8 cellular contexts compared by ENCODE assay signal in the genomic region with DNA sequence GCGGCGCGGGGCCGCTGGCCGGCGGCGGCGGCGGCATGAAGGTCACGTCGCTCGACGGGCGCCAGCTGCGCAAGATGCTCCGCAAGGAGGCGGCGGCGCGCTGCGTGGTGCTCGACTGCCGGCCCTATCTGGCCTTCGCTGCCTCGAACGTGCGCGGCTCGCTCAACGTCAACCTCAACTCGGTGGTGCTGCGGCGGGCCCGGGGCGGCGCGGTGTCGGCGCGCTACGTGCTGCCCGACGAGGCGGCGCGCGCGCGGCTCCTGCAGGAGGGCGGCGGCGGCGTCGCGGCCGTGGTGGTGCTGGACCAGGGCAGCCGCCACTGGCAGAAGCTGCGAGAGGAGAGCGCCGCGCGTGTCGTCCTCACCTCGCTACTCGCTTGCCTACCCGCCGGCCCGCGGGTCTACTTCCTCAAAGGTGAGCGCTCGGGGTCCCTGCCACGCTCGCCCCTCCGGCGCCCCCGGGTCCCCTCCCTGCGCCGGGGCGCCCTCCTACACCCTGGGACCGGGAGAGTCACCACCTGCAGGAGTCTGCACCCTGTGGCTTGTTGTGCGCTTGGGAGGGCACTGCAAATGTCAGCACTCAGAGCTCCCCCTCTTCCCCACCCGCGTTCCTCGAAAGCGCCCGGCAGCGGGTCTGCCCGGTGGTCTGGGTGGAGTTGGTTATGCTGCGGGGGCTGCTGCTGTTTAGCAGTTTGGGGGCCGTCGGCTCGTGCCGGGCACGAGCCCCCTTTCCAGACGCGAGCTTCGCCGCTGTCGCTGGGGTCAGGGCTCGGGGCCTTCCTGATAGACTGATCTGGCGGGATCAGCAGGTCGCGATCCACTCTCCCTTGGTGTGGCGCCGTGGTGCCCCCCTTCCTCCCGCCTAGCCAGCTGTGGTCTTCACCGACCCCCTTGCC. TPM values are rescaled to one million over a fixed set of nuclear protein-coding genes. Genes with fewer than 3 reads are reported as not detected.
DNase-seq lines count a peak whose midpoint lies in the region; ATAC-seq and TF ChIP-seq lines count a peak whose summit lies in the region.

No MANE protein-coding gene starts in this region.

- peaks cover 59% of the 10 kb centered on the region for H3K4me1 Mint-ChIP-seq in activated CD8-positive, alpha-beta memory T cell treated with anti-CD3 and anti-CD28 coated beads, Interleukin-2, amount 10 ng/mL, durations not matched to agents 7 days and 5 days
- peaks cover 51 to 74% (median 57%) of the 10 kb centered on the region in 3 donors for H3K4me1 Mint-ChIP-seq in naive B cell

- H3K4me1 ChIP-seq in HEK293 (ENCODE audit: control insufficient read depth, insufficient read depth, low read length) (peaks cover 32% of the 10 kb centered on the region), tibial artery (peaks cover 0 to 51% (median 22%) of the 10 kb centered on the region in 4 donors)

- peak; percentile 30 for ATAC-seq in activated CD8-positive, alpha-beta memory T cell treated with anti-CD3 and anti-CD28 coated beads, Interleukin-2, amount 10 ng/mL, durations not matched to agents 7 days and 5 days
- peak; percentile 36 for ATAC-seq in naive B cell (ENCODE audit: low read depth in 2 of 2)

- peak overlapping the region; percentile 99 for H3K4me3 Mint-ChIP-seq in activated CD8-positive, alpha-beta memory T cell treated with anti-CD3 and anti-CD28 coated beads, Interleukin-2, amount 10 ng/mL, durations not matched to agents 7 days and 5 days
- peak overlapping the region; percentile 79 to 94 (median 84) for H3K4me3 Mint-ChIP-seq in naive B cell

- H3K27me3 ChIP-seq in tibial artery = no peaks in the 10 kb centered on the region

- no peak for TF ChIP-seq CTCF in GM12875 (IDR thresholded peaks at IDR 0.05; ENCODE audit: borderline replicate concordance, insufficient read depth, low read depth, low read length)
- peak; percentile 60 for TF ChIP-seq CTCF in HEK293 (tag by site-specific recombination; IDR thresholded peaks at IDR 0.05)
- TF ChIP-seq CTCF in tibial artery (IDR thresholded peaks at IDR 0.05) = no peak

- CTCF ChIA-PET in HEK293 (lab: Yijun Ruan, JAX) = interaction anchor here (1.0 to 3.6 kb wide), 6 partner anchors 48 to 193 kb away, joined by 3 to 25 read pairs (median 4); partner anchors contain the start of gene SMNDC1
- CTCF ChIA-PET in activated CD8-positive, alpha-beta memory T cell treated with anti-CD3 and anti-CD28 coated beads, Interleukin-2, amount 10 ng/mL, durations not matched to agents 7 days and 5 days (lab: Charles Lee) = interaction anchor here (0.7 to 11.1 kb wide), 28 partner anchors 24 to 193 kb away, joined by 3 to 178 read pairs (median 4); partner anchors contain the start of genes SMC3 and SMNDC1

- intact Hi-C loops in tibial artery (cut with DNase I; ENCODE audit: low total_unique reads) = loop anchor here (5.0 kb wide), 1 partner anchor 191 kb away; no protein-coding TSS in a partner anchor

- H3K36me3 Mint-ChIP-seq in activated CD8-positive, alpha-beta memory T cell treated with anti-CD3 and anti-CD28 coated beads, Interleukin-2, amount 10 ng/mL, durations not matched to agents 7 days and 5 days = peaks cover 54% of the 10 kb centered on the region
- no peaks in the 10 kb centered on the region for H3K36me3 Mint-ChIP-seq in naive B cell

- H3K27me3 Mint-ChIP-seq in activated CD8-positive, alpha-beta memory T cell treated with anti-CD3 and anti-CD28 coated beads, Interleukin-2, amount 10 ng/mL, durations not matched to agents 7 days and 5 days = no peaks in the 10 kb centered on the region
- peaks cover 0 to 9% (median 4%) of the 10 kb centered on the region in 3 donors for H3K27me3 Mint-ChIP-seq in naive B cell

- POLR2A ChIA-PET in HEK293 (lab: Yijun Ruan, JAX) = interaction anchor here (1.2 to 1.4 kb wide), 2 partner anchors 26 to 144 kb away, joined by 3 read pairs; no protein-coding TSS in a partner anchor

- peak; percentile 33 for DNase-seq in NCI-H1092 (lab: John Stamatoyannopoulos, UW)
- DNase-seq in activated CD8-positive, alpha-beta memory T cell treated with anti-CD3 and anti-CD28 coated beads, Interleukin-2, amount 10 ng/mL, durations not matched to agents 7 days and 5 days = peak; percentile 75
- no peak for DNase-seq in epithelial cell of prostate (ENCODE audit: low read depth, low spot score)
- DNase-seq in naive B cell = peak; percentile 62
- DNase-seq in tibial artery = peak; percentile 28 to 74
- no peak for DNase-seq in middle frontal gyrus (ENCODE audit: extremely low spot score, low spot score)

- H3K9me3 Mint-ChIP-seq in activated CD8-positive, alpha-beta memory T cell treated with anti-CD3 and anti-CD28 coated beads, Interleukin-2, amount 10 ng/mL, durations not matched to agents 7 days and 5 days (ENCODE audit: low read depth) = no peaks in the 10 kb centered on the region
- H3K9me3 Mint-ChIP-seq in naive B cell = no peaks in the 10 kb centered on the region

- peak overlapping the region; percentile 71 for H3K4me3 ChIP-seq in GM12875 (ENCODE audit: low read depth, low read length)
- peak overlapping the region; percentile 54 for H3K4me3 ChIP-seq in HEK293 (ENCODE audit: low read depth, low read length)
- H3K4me3 ChIP-seq in tibial artery = peak overlapping the region; percentile 63 to 89

- peak overlapping the region; percentile 72 for H3K27ac ChIP-seq in HEK293 (ENCODE audit: extremely low read depth, low read depth, low read length)
- H3K27ac ChIP-seq in epithelial cell of prostate = peak overlapping the region; percentile 96
- H3K27ac ChIP-seq in tibial artery = peak overlapping the region; percentile 47 to 86

- peak overlapping the region; percentile 97 for H3K27ac Mint-ChIP-seq in activated CD8-positive, alpha-beta memory T cell treated with anti-CD3 and anti-CD28 coated beads, Interleukin-2, amount 10 ng/mL, durations not matched to agents 7 days and 5 days
- H3K27ac Mint-ChIP-seq in naive B cell = peak overlapping the region in 3 of 6 donors; percentile 76 to 88 (median 87)

- peaks cover 0 to 11% of the 10 kb centered on the region in 2 experiments; a peak in 1 of 3 replicates for H3K36me3 ChIP-seq in HEK293 (ENCODE audit: control insufficient read depth in 2 of 2, insufficient read depth in 1 of 2, low read length in 2 of 2)
- no peaks in the 10 kb centered on the region for H3K36me3 ChIP-seq in tibial artery

- H3K9me3 ChIP-seq in HEK293 (ENCODE audit: control insufficient read depth, insufficient read depth, low read depth, low read length) (no peaks in the 10 kb centered on the region), tibial artery (no peaks in the 10 kb centered on the region)

TF ChIP-seq in HEK293, 187 proteins besides CTCF, POLR2A, EP300 and RAD21 (continues in another document):
- TF ChIP-seq ZSCAN5A (tag by site-specific recombination; IDR thresholded peaks at IDR 0.05) (no peak), ZNF610 (tag by site-specific recombination; IDR thresholded peaks at IDR 0.05; ENCODE audit: borderline replicate concordance) (no peak), ZSCAN16 (tag by site-specific recombination; IDR thresholded peaks at IDR 0.05) (no peak), SETDB1 (IDR thresholded peaks at IDR 0.05; ENCODE audit: insufficient read length, low read length) (no peak), TCF7L2 (IDR thresholded peaks at IDR 0.05; ENCODE audit: borderline replicate concordance, low read depth, low read length) (no peak), ZNF211 (tag by site-specific recombination; IDR thresholded peaks at IDR 0.05; ENCODE audit: low read depth) (no peak), ZNF645 (tag by site-specific recombination; IDR thresholded peaks at IDR 0.05) (no peak), SCRT1 (tag by site-specific recombination; IDR thresholded peaks at IDR 0.05; ENCODE audit: borderline replicate concordance) (no peak), KLF10 (tag by site-specific recombination; IDR thresholded peaks at IDR 0.05) (no peak)
- TF ChIP-seq, protein P1, sequence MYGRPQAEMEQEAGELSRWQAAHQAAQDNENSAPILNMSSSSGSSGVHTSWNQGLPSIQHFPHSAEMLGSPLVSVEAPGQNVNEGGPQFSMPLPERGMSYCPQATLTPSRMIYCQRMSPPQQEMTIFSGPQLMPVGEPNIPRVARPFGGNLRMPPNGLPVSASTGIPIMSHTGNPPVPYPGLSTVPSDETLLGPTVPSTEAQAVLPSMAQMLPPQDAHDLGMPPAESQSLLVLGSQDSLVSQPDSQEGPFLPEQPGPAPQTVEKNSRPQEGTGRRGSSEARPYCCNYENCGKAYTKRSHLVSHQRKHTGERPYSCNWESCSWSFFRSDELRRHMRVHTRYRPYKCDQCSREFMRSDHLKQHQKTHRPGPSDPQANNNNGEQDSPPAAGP (tag by site-specific recombination; IDR thresholded peaks at IDR 0.05) = no peak

RNA-seq across cellular contexts. Expression of gene DUSP5, which starts 0.6 kb away (rescaled TPM):
- total RNA-seq in activated CD8-positive, alpha-beta memory T cell treated with anti-CD3 and anti-CD28 coated beads, Interleukin-2, amount 10 ng/mL, durations not matched to agents 7 days and 5 days = 100 to 1,000 TPM; 102 to 223 TPM
- polyA plus RNA-seq in naive B cell (ENCODE audit: low read depth in 6 of 6) = 10 to 100 TPM in 5 of 6 donors, 1 to 10 TPM in 1; 6.0 to 29.7 (median 22.6) TPM

Comparison
In these comparisons a context has a peak if more than half of its experiments do, and no peak if none do; other contexts are left out.
1. DNase-seq: peak in NCI-H1092 (single experiment), activated CD8-positive, alpha-beta memory T cell treated with anti-CD3 and anti-CD28 coated beads, Interleukin-2, amount 10 ng/mL, durations not matched to agents 7 days and 5 days (single experiment), naive B cell (single experiment) and tibial artery (2 of 2); none in epithelial cell of prostate (single experiment) and middle frontal gyrus (single experiment).
2. Peak in every context shown above with its lines, with median percentiles within 50 percentile points of each other: H3K4me3 ChIP-seq and H3K27ac ChIP-seq.